Comparison of ENCODE assay signal across 30 cellular contexts in genomic region chr16:6177781-6178180, GRCh38.
"Had no signal": no experiment of that assay in that cellular context is flagged by ENCODE, and none has a peak within 500 bp of the region (broad histone marks: within the 10 kb centered on the region; RNA-seq: fewer than 3 reads in every experiment).

No MANE protein-coding gene starts in this region.

- H3K36me3 Mint-ChIP-seq: mesothelial cell of epicardium; naive B cell; natural killer cell treated with Interleukin-12 subunit alpha and Interleukin-12 subunit beta and Interleukin-15 and Interleukin-18, amount 100 ng/mL, for 72 hours had no signal

- H3K36me3 ChIP-seq: gastroesophageal sphincter, heart left ventricle, pancreas, prostate gland, right atrium auricular region, stomach, thyroid gland had no signal

- H3K27ac ChIP-seq: epithelial cell of prostate, foreskin keratinocyte, gastroesophageal sphincter, heart left ventricle, hepatocyte, pancreas, prostate gland, right atrium auricular region, stomach, thyroid gland had no signal

- H2AFZ ChIP-seq: hepatocyte had no signal

- H3K27ac Mint-ChIP-seq: mesothelial cell of epicardium; naive B cell; natural killer cell treated with Interleukin-12 subunit alpha and Interleukin-12 subunit beta and Interleukin-15 and Interleukin-18, amount 100 ng/mL, for 72 hours had no signal

- H3K27me3 Mint-ChIP-seq: naive B cell; natural killer cell treated with Interleukin-12 subunit alpha and Interleukin-12 subunit beta and Interleukin-15 and Interleukin-18, amount 100 ng/mL, for 72 hours had no signal

- H3K79me2 ChIP-seq: hepatocyte had no signal

- H3K4me3 Mint-ChIP-seq: mesothelial cell of epicardium; naive B cell; natural killer cell treated with Interleukin-12 subunit alpha and Interleukin-12 subunit beta and Interleukin-15 and Interleukin-18, amount 100 ng/mL, for 72 hours had no signal

- H3K4me3 ChIP-seq: gastroesophageal sphincter, heart left ventricle, hepatocyte, mucosa of descending colon, pancreas, prostate gland, right atrium auricular region, smooth muscle cell, stomach, thyroid gland had no signal

- DNase-seq: cerebellar nuclear complex; cortex of kidney; effector CD4-positive, alpha-beta T cell; foreskin keratinocyte; heart left ventricle; kidney; mesenchymal stem cell; mucosa of descending colon; naive B cell; occipital lobe; pancreas; stimulated activated CD4-positive, alpha-beta T cell treated with anti-CD3 and anti-CD28 coated beads, Interleukin-12 subunit alpha, Interleukin-12 subunit beta, amount 100 ng/mL, for 4 hours; stimulated activated CD4-positive, alpha-beta T cell treated with anti-CD3 and anti-CD28 coated beads, Interleukin-1b, Interleukin-23, amount 100 ng/mL, for 48 hours; stimulated activated CD4-positive, alpha-beta T cell treated with anti-CD3 and anti-CD28 coated beads, Interleukin-4, amount 100 ng/mL, for 1 hour; stimulated activated CD8-positive, alpha-beta memory T cell treated with anti-CD3 and anti-CD28 coated beads, Interleukin-4, amount 100 ng/mL, for 48 hours; stimulated activated naive CD4-positive, alpha-beta T cell treated with Interleukin-2 at 50 U/mL for 16 hours; stomach; thyroid gland; trophoblast cell had no signal

- ATAC-seq: esophagus mucosa; foreskin keratinocyte; gastroesophageal sphincter; heart left ventricle; left lobe of liver; mucosa of descending colon; natural killer cell treated with Interleukin-12 subunit alpha and Interleukin-12 subunit beta and Interleukin-15 and Interleukin-18, amount 100 ng/mL, for 72 hours; pancreas; sciatic nerve had no signal

- H3K4me2 ChIP-seq: hepatocyte, smooth muscle cell had no signal

- H3K9me3 Mint-ChIP-seq: mesothelial cell of epicardium; natural killer cell treated with Interleukin-12 subunit alpha and Interleukin-12 subunit beta and Interleukin-15 and Interleukin-18, amount 100 ng/mL, for 72 hours had no signal

- H3K27me3 ChIP-seq: foreskin keratinocyte, heart left ventricle, hepatocyte, pancreas, right atrium auricular region, stomach, thyroid gland had no signal

- H3K9me3 ChIP-seq: gastroesophageal sphincter, heart left ventricle, mucosa of descending colon, pancreas, prostate gland, right atrium auricular region, stomach, thyroid gland had no signal

- H3K4me1 Mint-ChIP-seq: mesothelial cell of epicardium, naive B cell had no signal

- H3K4me1 ChIP-seq: foreskin keratinocyte, gastroesophageal sphincter, heart left ventricle, pancreas, prostate gland, right atrium auricular region, stomach, thyroid gland had no signal
